ENCODE assay signal across 11 cellular contexts in genomic region chrX:64885850-64886249, GRCh38.
DNase-seq lines count a peak whose midpoint lies in the region; ATAC-seq and TF ChIP-seq lines count a peak whose summit lies in the region.
"Had no signal": no experiment of that assay in that cellular context is flagged by ENCODE, and none has a peak within 500 bp of the region (broad histone marks: within the 10 kb centered on the region; RNA-seq: fewer than 3 reads in every experiment).

No MANE protein-coding gene starts in this region.

- H3K9me2 ChIP-seq in Loucy (replicated peaks; ENCODE audit: low read depth, low read length): no peaks in the 10 kb centered on the region

- peaks cover 14% of the 10 kb centered on the region for H3K36me3 Mint-ChIP-seq in activated naive CD8-positive, alpha-beta T cell treated with anti-CD3 and anti-CD28 coated beads for 36 hours
- no peaks in the 10 kb centered on the region for H3K36me3 Mint-ChIP-seq in activated naive CD8-positive, alpha-beta T cell treated with anti-CD3 and anti-CD28 coated beads, Interleukin-2, amount 50 U/mL, for 24 hours (ENCODE audit: low read depth)
- H3K36me3 Mint-ChIP-seq in type B pancreatic cell: no peaks in the 10 kb centered on the region

- no peaks in the 10 kb centered on the region for H3K4me1 ChIP-seq in Loucy (ENCODE audit: insufficient read depth, low read length, poor library complexity, severe bottlenecking)
- H3K4me1 ChIP-seq: BLaER1 treated with 17β-estradiol and CSF1 and Interleukin-3, amounts not matched to agents 10 nM and 100 nM had no signal

- no peak for ATAC-seq in activated naive CD8-positive, alpha-beta T cell treated with anti-CD3 and anti-CD28 coated beads, Interleukin-2, amount 50 U/mL, for 24 hours
- ATAC-seq in HG02981 (IDR thresholded peaks at IDR 0.05; ENCODE audit: unreplicated experiment): no peak

- H3K4me3 ChIP-seq in Loucy (ENCODE audit: low read length, poor library complexity, severe bottlenecking) (no peak overlapping the region), epithelial cell of proximal tubule (ENCODE audit: low read depth, low read length) (no peak overlapping the region)
- H3K4me3 ChIP-seq: BLaER1 treated with 17β-estradiol and CSF1 and Interleukin-3, amounts not matched to agents 10 nM and 100 nM had no signal

- TF ChIP-seq CTCF in Loucy (conservative IDR thresholded peaks at IDR 0.05; ENCODE audit: low read length) (peak; percentile 54), epithelial cell of proximal tubule (conservative IDR thresholded peaks at IDR 0.05; ENCODE audit: low read depth, low read length) (peak; percentile 31), type B pancreatic cell (conservative IDR thresholded peaks at IDR 0.05) (peak; percentile 62)

- H2AFZ ChIP-seq in Loucy (ENCODE audit: low read length): no peak overlapping the region

- H3K27me3 ChIP-seq in Loucy (ENCODE audit: insufficient read depth, low read length, poor library complexity, severe bottlenecking): no peaks in the 10 kb centered on the region

- H4K20me1 ChIP-seq in Loucy (ENCODE audit: insufficient read depth, low read length, poor library complexity, severe bottlenecking): no peaks in the 10 kb centered on the region
- H4K20me1 ChIP-seq: BLaER1 treated with 17β-estradiol and CSF1 and Interleukin-3, amounts not matched to agents 10 nM and 100 nM had no signal

- H3K4me2 ChIP-seq in Loucy (ENCODE audit: low read depth, low read length, poor library complexity, severe bottlenecking): no peak overlapping the region
- H3K4me2 ChIP-seq: BLaER1 treated with 17β-estradiol and CSF1 and Interleukin-3, amounts not matched to agents 10 nM and 100 nM had no signal

- no peaks in the 10 kb centered on the region for H3K4me1 Mint-ChIP-seq in activated naive CD8-positive, alpha-beta T cell treated with anti-CD3 and anti-CD28 coated beads for 36 hours
- H3K4me1 Mint-ChIP-seq in activated naive CD8-positive, alpha-beta T cell treated with anti-CD3 and anti-CD28 coated beads, Interleukin-2, amount 50 U/mL, for 24 hours: no peaks in the 10 kb centered on the region
- no peaks in the 10 kb centered on the region for H3K4me1 Mint-ChIP-seq in type B pancreatic cell (ENCODE audit: unreplicated experiment)

- H3K27me3 Mint-ChIP-seq in activated naive CD8-positive, alpha-beta T cell treated with anti-CD3 and anti-CD28 coated beads for 36 hours: no peaks in the 10 kb centered on the region
- no peaks in the 10 kb centered on the region for H3K27me3 Mint-ChIP-seq in activated naive CD8-positive, alpha-beta T cell treated with anti-CD3 and anti-CD28 coated beads, Interleukin-2, amount 50 U/mL, for 24 hours
- H3K27me3 Mint-ChIP-seq in type B pancreatic cell: no peaks in the 10 kb centered on the region

- no peaks in the 10 kb centered on the region for H3K36me3 ChIP-seq in Loucy (ENCODE audit: insufficient read depth, low read length)
- H3K36me3 ChIP-seq: BLaER1 treated with 17β-estradiol and CSF1 and Interleukin-3, amounts not matched to agents 10 nM and 100 nM had no signal

- H3F3A ChIP-seq in Loucy (ENCODE audit: low read depth): no peaks in the 10 kb centered on the region

- DNase-seq in activated naive CD8-positive, alpha-beta T cell treated with anti-CD3 and anti-CD28 coated beads for 36 hours: peak; percentile 1
- DNase-seq in activated naive CD8-positive, alpha-beta T cell treated with anti-CD3 and anti-CD28 coated beads, Interleukin-2, amount 50 U/mL, for 24 hours: no peak
- no peak for DNase-seq in epithelial cell of proximal tubule (ENCODE audit: low read depth)
- DNase-seq in type B pancreatic cell (ENCODE audit: extremely low spot score, unreplicated experiment): no peak
- DNase-seq in mesenteric fat pad (ENCODE audit: low spot score): no peak
- DNase-seq in activated CD4-positive, CD25-positive, alpha-beta regulatory T cell (lab: John Stamatoyannopoulos, UW): no peak
- DNase-seq: GOT3, NCI-H2171 treated with DMSO at 0.1 percent for 48 hours had no signal

- no peaks in the 10 kb centered on the region for H3K9me3 ChIP-seq in Loucy (ENCODE audit: insufficient read depth, low read depth, low read length)

- H3K9ac ChIP-seq in Loucy (ENCODE audit: low read depth, low read length, poor library complexity, severe bottlenecking): no peak overlapping the region
- H3K9ac ChIP-seq: BLaER1 treated with 17β-estradiol and CSF1 and Interleukin-3, amounts not matched to agents 10 nM and 100 nM had no signal

- H3K9me3 Mint-ChIP-seq in activated naive CD8-positive, alpha-beta T cell treated with anti-CD3 and anti-CD28 coated beads for 36 hours: peaks cover 15% of the 10 kb centered on the region
- peaks cover 10% of the 10 kb centered on the region for H3K9me3 Mint-ChIP-seq in activated naive CD8-positive, alpha-beta T cell treated with anti-CD3 and anti-CD28 coated beads, Interleukin-2, amount 50 U/mL, for 24 hours
- no peaks in the 10 kb centered on the region for H3K9me3 Mint-ChIP-seq in type B pancreatic cell

- no peak overlapping the region for H3K4me3 Mint-ChIP-seq in activated naive CD8-positive, alpha-beta T cell treated with anti-CD3 and anti-CD28 coated beads for 36 hours
- no peak overlapping the region for H3K4me3 Mint-ChIP-seq in activated naive CD8-positive, alpha-beta T cell treated with anti-CD3 and anti-CD28 coated beads, Interleukin-2, amount 50 U/mL, for 24 hours
- H3K4me3 Mint-ChIP-seq in type B pancreatic cell: no peak overlapping the region

- no peaks in the 10 kb centered on the region for H3K79me2 ChIP-seq in Loucy (ENCODE audit: insufficient read depth, low read length)

- H3K27ac Mint-ChIP-seq in activated naive CD8-positive, alpha-beta T cell treated with anti-CD3 and anti-CD28 coated beads for 36 hours: no peak overlapping the region
- no peak overlapping the region for H3K27ac Mint-ChIP-seq in activated naive CD8-positive, alpha-beta T cell treated with anti-CD3 and anti-CD28 coated beads, Interleukin-2, amount 50 U/mL, for 24 hours
- no peak overlapping the region for H3K27ac Mint-ChIP-seq in type B pancreatic cell
